Comparison of ENCODE assay signal across 26 cellular contexts in the genomic region with DNA sequence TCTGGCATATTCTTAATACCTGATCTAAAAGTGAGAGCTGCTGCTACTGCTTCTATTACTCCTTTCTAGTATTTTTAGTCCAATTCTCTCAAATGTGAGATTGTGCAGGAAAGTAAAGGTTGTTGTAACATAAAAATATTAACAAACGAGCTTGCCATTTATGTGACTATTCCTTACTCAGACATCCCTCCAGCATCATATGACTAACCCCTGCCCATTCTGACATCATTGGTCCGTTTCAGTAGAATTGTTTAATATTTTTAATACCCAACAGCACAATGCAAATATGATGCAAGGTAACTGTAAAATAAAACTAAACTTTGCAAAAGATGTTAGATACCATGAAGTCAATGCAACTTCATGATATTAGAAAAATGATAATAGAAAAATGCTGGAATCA.
"Had no signal": no experiment of that assay in that cellular context is flagged by ENCODE, and none has a peak within 500 bp of the region (broad histone marks: within the 10 kb centered on the region; RNA-seq: fewer than 3 reads in every experiment).

No MANE protein-coding gene starts in this region.

- H3K9me3 Mint-ChIP-seq: immature natural killer cell; naive thymus-derived CD8-positive, alpha-beta T cell; nephron progenitor cell; stimulated activated memory B cell treated with anti-CD40 and anti-IgM and Interleukin-4, amounts not matched to agents 10 μg/mL and 1 μg/mL and 100 μg/mL, for 72 hours had no signal

- H3K4me1 Mint-ChIP-seq: immature natural killer cell; stimulated activated memory B cell treated with anti-CD40 and anti-IgM and Interleukin-4, amounts not matched to agents 10 μg/mL and 1 μg/mL and 100 μg/mL, for 72 hours had no signal

- H3K36me3 ChIP-seq: lower lobe of right lung, ovary, sigmoid colon, spleen, thoracic aorta, transverse colon, vagina had no signal

- H3K36me3 Mint-ChIP-seq: immature natural killer cell; naive thymus-derived CD8-positive, alpha-beta T cell; stimulated activated memory B cell treated with anti-CD40 and anti-IgM and Interleukin-4, amounts not matched to agents 10 μg/mL and 1 μg/mL and 100 μg/mL, for 72 hours had no signal

- H3K27ac ChIP-seq: dorsolateral prefrontal cortex, epithelial cell of prostate, lower lobe of right lung, ovary, psoas muscle, sigmoid colon, spleen, thoracic aorta, transverse colon, vagina had no signal

- DNase-seq: dorsolateral prefrontal cortex; effector CD4-positive, alpha-beta T cell; hypothalamus; immature natural killer cell; left ventricle myocardium superior; lower lobe of right lung; naive thymus-derived CD8-positive, alpha-beta T cell; nephron progenitor cell; nucleus accumbens; ovary; posterior cingulate gyrus; psoas muscle; right cardiac atrium; sigmoid colon; spleen; stimulated activated CD4-positive, alpha-beta T cell treated with anti-CD3 and anti-CD28 coated beads, Interleukin-4, amount 100 ng/mL, for 4 hours; stimulated activated naive CD8-positive, alpha-beta T cell treated with anti-CD3 and anti-CD28 coated beads, Interleukin-15, Interleukin-2, amounts not matched to agents 100 U/mL and 50 U/mL, for 24 hours; transverse colon had no signal

- ATAC-seq: esophagus mucosa; left ventricle myocardium superior; lower lobe of right lung; naive thymus-derived CD8-positive, alpha-beta T cell; psoas muscle; right cardiac atrium; stimulated activated memory B cell treated with anti-CD40 and anti-IgM and Interleukin-4, amounts not matched to agents 10 μg/mL and 1 μg/mL and 100 μg/mL, for 72 hours; stimulated activated naive CD8-positive, alpha-beta T cell treated with anti-CD3 and anti-CD28 coated beads, Interleukin-15, Interleukin-2, amounts not matched to agents 100 U/mL and 50 U/mL, for 24 hours had no signal

- FAIRE-seq: colon, frontal cortex, keratinocyte had no signal

- H3K9me3 ChIP-seq: lower lobe of right lung, ovary, psoas muscle, sigmoid colon, spleen, thoracic aorta, transverse colon, vagina had no signal

- H3K4me3 Mint-ChIP-seq: immature natural killer cell; naive thymus-derived CD8-positive, alpha-beta T cell; nephron progenitor cell; stimulated activated memory B cell treated with anti-CD40 and anti-IgM and Interleukin-4, amounts not matched to agents 10 μg/mL and 1 μg/mL and 100 μg/mL, for 72 hours had no signal

- H3K27ac Mint-ChIP-seq: immature natural killer cell; naive thymus-derived CD8-positive, alpha-beta T cell; nephron progenitor cell; stimulated activated memory B cell treated with anti-CD40 and anti-IgM and Interleukin-4, amounts not matched to agents 10 μg/mL and 1 μg/mL and 100 μg/mL, for 72 hours had no signal

- H3K4me1 ChIP-seq: lower lobe of right lung, psoas muscle, sigmoid colon, spleen, transverse colon had no signal

- H3K4me3 ChIP-seq: dorsolateral prefrontal cortex, lower lobe of right lung, ovary, psoas muscle, sigmoid colon, spleen, thoracic aorta, transverse colon, vagina had no signal

- H3K27me3 ChIP-seq: dorsolateral prefrontal cortex, ovary, sigmoid colon, transverse colon, vagina had no signal
